Comparison of ENCODE assay signal across 9 cellular contexts in the genomic region with DNA sequence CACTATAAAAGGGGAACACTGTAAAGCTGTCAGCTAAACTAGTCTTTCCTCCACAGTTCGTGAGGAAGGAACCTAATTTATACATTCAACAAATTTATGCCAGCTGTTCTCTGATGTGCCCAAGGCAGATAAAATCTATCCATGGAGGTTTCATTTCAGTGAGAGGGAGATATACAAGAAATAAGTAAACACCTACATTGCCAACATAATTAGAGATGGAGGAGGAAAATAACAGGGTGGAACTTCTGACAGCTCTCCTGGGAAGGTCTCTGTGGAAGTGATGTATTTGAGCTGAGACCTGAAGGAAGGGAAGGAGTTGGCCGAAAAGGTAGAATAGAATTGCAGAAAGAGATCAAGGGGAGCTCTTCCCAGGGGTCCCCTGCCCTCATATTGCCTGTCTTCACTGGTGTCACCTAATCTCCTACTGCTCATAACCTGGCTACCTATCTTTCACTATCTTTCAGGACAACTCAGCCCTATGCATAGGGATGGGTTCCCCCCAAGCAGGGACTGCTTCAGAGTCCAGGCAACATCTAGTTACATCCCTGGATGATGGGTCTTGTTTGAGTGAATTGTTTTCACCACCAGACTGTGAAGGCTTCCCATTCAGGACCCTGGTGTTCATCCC. TPM values are rescaled to one million over a fixed set of nuclear protein-coding genes. Genes with fewer than 3 reads are reported as not detected.
DNase-seq lines count a peak whose midpoint lies in the region; ATAC-seq and TF ChIP-seq lines count a peak whose summit lies in the region.
"Had no signal": no experiment of that assay in that cellular context is flagged by ENCODE, and none has a peak within 500 bp of the region (broad histone marks: within the 10 kb centered on the region; RNA-seq: fewer than 3 reads in every experiment).

No MANE protein-coding gene starts in this region.

- ATAC-seq in heart left ventricle (no peak), Right ventricle myocardium inferior (no peak), naive B cell (ENCODE audit: low read depth in 2 of 2) (peak; percentile 5 to 15), upper lobe of left lung (ENCODE audit: low FRiP score in 2 of 2) (no peak), GM21515 (IDR thresholded peaks at IDR 0.05; ENCODE audit: unreplicated experiment) (no peak)
- ATAC-seq in activated naive CD8-positive, alpha-beta T cell treated with anti-CD3 and anti-CD28 coated beads, Interleukin-2, amount 10 ng/mL, durations not matched to agents 7 days and 5 days (ENCODE audit: low read depth), result no peak

- H3K4me1 ChIP-seq in heart left ventricle (peaks cover 0 to 64% (median 26%) of the 10 kb centered on the region in 12 donors), upper lobe of left lung (peaks cover 21 to 34% (median 26%) of the 10 kb centered on the region in 4 donors)

- TF ChIP-seq CTCF in heart left ventricle (IDR thresholded peaks at IDR 0.05), result no peak
- no peak for TF ChIP-seq CTCF in upper lobe of left lung (IDR thresholded peaks at IDR 0.05)
- no peak for TF ChIP-seq CTCF in WERI-Rb-1 (IDR thresholded peaks at IDR 0.05; ENCODE audit: low read depth, low read length)

- H3K27ac ChIP-seq in heart left ventricle (peak overlapping the region in 10 of 12 donors; percentile 63 to 99 (median 96)), upper lobe of left lung (peak overlapping the region; percentile 55 to 98 (median 88)), WERI-Rb-1 (no peak overlapping the region)

- intact Hi-C loops in heart left ventricle (cut with DNase I) (loop anchor here in 1 of 10 donors (5.0 kb wide), 1 partner anchor 97 kb away; no protein-coding TSS in a partner anchor), Right ventricle myocardium inferior (cut with DNase I) (no loop called here)

- DNase-seq in heart left ventricle (no peak), Right ventricle myocardium inferior (ENCODE audit: missing footprints) (no peak), naive B cell (peak; percentile 36), upper lobe of left lung (no peak), WERI-Rb-1 (no peak), HUDEP-2 (lab: John Stamatoyannopoulos, UW; ENCODE audit: unreplicated experiment in 76 of 76) (no peak)
- no peak for DNase-seq in activated naive CD8-positive, alpha-beta T cell treated with anti-CD3 and anti-CD28 coated beads, Interleukin-2, amount 10 ng/mL, durations not matched to agents 7 days and 5 days
- DNase-seq: activated CD4-positive, alpha-beta T cell treated with anti-CD3 and anti-CD28 coated beads, Interleukin-2, amount 50 U/mL, for 1 hour had no signal

- POLR2A ChIA-PET in activated naive CD8-positive, alpha-beta T cell treated with anti-CD3 and anti-CD28 coated beads, Interleukin-2, amount 10 ng/mL, durations not matched to agents 7 days and 5 days (lab: Charles Lee), result interaction anchor here (0.7 to 1.3 kb wide), 9 partner anchors 8 to 241 kb away, joined by 3 to 12 read pairs (median 3); no protein-coding TSS in a partner anchor

- no peaks in the 10 kb centered on the region for H3K9me3 Mint-ChIP-seq in activated naive CD8-positive, alpha-beta T cell treated with anti-CD3 and anti-CD28 coated beads, Interleukin-2, amount 10 ng/mL, durations not matched to agents 7 days and 5 days
- peaks cover 0 to 3% (median 0%) of the 10 kb centered on the region in 7 donors for H3K9me3 Mint-ChIP-seq in naive B cell

- TF ChIP-seq POLR2A in heart left ventricle (IDR thresholded peaks at IDR 0.05) (no peak), upper lobe of left lung (IDR thresholded peaks at IDR 0.05) (no peak)

- H3K27ac Mint-ChIP-seq in activated naive CD8-positive, alpha-beta T cell treated with anti-CD3 and anti-CD28 coated beads, Interleukin-2, amount 10 ng/mL, durations not matched to agents 7 days and 5 days, result peak overlapping the region; percentile 68
- peak overlapping the region; percentile 94 to 100 (median 99) for H3K27ac Mint-ChIP-seq in naive B cell

- H3K4me3 ChIP-seq in heart left ventricle (peak overlapping the region in 2 of 12 donors; percentile 8 to 15), upper lobe of left lung (no peak overlapping the region), WERI-Rb-1 (ENCODE audit: low read depth, low read length) (no peak overlapping the region)

- H3K9me3 ChIP-seq in heart left ventricle, result no peaks in the 10 kb centered on the region
- no peaks in the 10 kb centered on the region for H3K9me3 ChIP-seq in upper lobe of left lung
- H3K9me3 ChIP-seq in WERI-Rb-1 (ENCODE audit: severe bottlenecking), result no peaks in the 10 kb centered on the region

- H3K36me3 ChIP-seq in heart left ventricle (peaks cover 0 to 3% (median 0%) of the 10 kb centered on the region in 9 donors), upper lobe of left lung (no peaks in the 10 kb centered on the region), WERI-Rb-1 (no peaks in the 10 kb centered on the region; the same call in 1 of the 2 replicates)

- no peak overlapping the region for H3K4me3 Mint-ChIP-seq in activated naive CD8-positive, alpha-beta T cell treated with anti-CD3 and anti-CD28 coated beads, Interleukin-2, amount 10 ng/mL, durations not matched to agents 7 days and 5 days
- H3K4me3 Mint-ChIP-seq in naive B cell, result peak overlapping the region; percentile 74 to 95 (median 84)

- WGBS in heart left ventricle, 4 donors, result 40 to 75% (median 57%) methylated on average over 2 of the region's 2 CpGs
- WGBS in upper lobe of left lung, 2 donors, result 40 to 53% methylated on average over 2 of the region's 2 CpGs

- TF ChIP-seq EP300 in upper lobe of left lung (IDR thresholded peaks at IDR 0.05), result no peak

- H3K27me3 ChIP-seq in heart left ventricle (no peaks in the 10 kb centered on the region), upper lobe of left lung (no peaks in the 10 kb centered on the region), WERI-Rb-1 (ENCODE audit: insufficient read depth, low read depth, severe bottlenecking) (no peaks in the 10 kb centered on the region)

- no peaks in the 10 kb centered on the region for H3K27me3 Mint-ChIP-seq in activated naive CD8-positive, alpha-beta T cell treated with anti-CD3 and anti-CD28 coated beads, Interleukin-2, amount 10 ng/mL, durations not matched to agents 7 days and 5 days
- no peaks in the 10 kb centered on the region for H3K27me3 Mint-ChIP-seq in naive B cell

- peaks cover 13% of the 10 kb centered on the region for H3K36me3 Mint-ChIP-seq in activated naive CD8-positive, alpha-beta T cell treated with anti-CD3 and anti-CD28 coated beads, Interleukin-2, amount 10 ng/mL, durations not matched to agents 7 days and 5 days
- peaks cover 8 to 17% of the 10 kb centered on the region in 2 donors for H3K36me3 Mint-ChIP-seq in naive B cell

- H3K4me1 Mint-ChIP-seq in activated naive CD8-positive, alpha-beta T cell treated with anti-CD3 and anti-CD28 coated beads, Interleukin-2, amount 10 ng/mL, durations not matched to agents 7 days and 5 days, result peaks cover 46% of the 10 kb centered on the region
- H3K4me1 Mint-ChIP-seq in naive B cell, result peaks cover 60 to 78% (median 70%) of the 10 kb centered on the region in 3 donors

RNA-seq across cellular contexts. Expression of gene HECA, which starts 1.0 kb away (rescaled TPM):
- total RNA-seq in heart left ventricle (10 to 100 TPM; 38.2 to 67.0 (median 48.3) TPM), Right ventricle myocardium inferior (54.9 TPM), upper lobe of left lung (10 to 100 TPM; 34.4 to 57.6 (median 41.2) TPM)
- polyA plus RNA-seq in heart left ventricle (10 to 100 TPM; 16.5 to 22.2 TPM), naive B cell (ENCODE audit: low read depth in 6 of 6) (1 to 10 TPM; 4.0 to 6.2 (median 4.6) TPM)
- total RNA-seq in activated naive CD8-positive, alpha-beta T cell treated with anti-CD3 and anti-CD28 coated beads, Interleukin-2, amount 10 ng/mL, durations not matched to agents 7 days and 5 days, result 10 to 100 TPM; 73.3 to 78.2 TPM

Comparison
In these comparisons a context has a peak if more than half of its experiments do, and no peak if none do; other contexts are left out.
1. ATAC-seq: peak in naive B cell (2 of 2); none in heart left ventricle (0 of 4), Right ventricle myocardium inferior (single experiment), activated naive CD8-positive, alpha-beta T cell treated with anti-CD3 and anti-CD28 coated beads, Interleukin-2, amount 10 ng/mL, durations not matched to agents 7 days and 5 days (single experiment), upper lobe of left lung (0 of 2) and GM21515 (single experiment).